In genomic region chr11:86623041-86623621, GRCh38 we compare ENCODE assay signal across 28 cellular contexts. TPM values are rescaled to one million over a fixed set of nuclear protein-coding genes. Genes with fewer than 3 reads are reported as not detected.
A peak's percentile ranks its signal among the peaks of the same experiment; 100 is the strongest.
DNase-seq lines count a peak whose midpoint lies in the region; ATAC-seq and TF ChIP-seq lines count a peak whose summit lies in the region.
"Had no signal": no experiment of that assay in that cellular context is flagged by ENCODE, and none has a peak within 500 bp of the region (broad histone marks: within the 10 kb centered on the region; RNA-seq: fewer than 3 reads in every experiment).

No MANE protein-coding gene starts in this region.

- no peaks in the 10 kb centered on the region for H3K9me3 ChIP-seq in Caco-2
- H3K9me3 ChIP-seq: ascending aorta, HAP-1, heart right ventricle, left lung, thyroid gland had no signal

- H3K4me3 Mint-ChIP-seq in Caco-2 (ENCODE audit: unreplicated experiment) (no peak overlapping the region), mesothelial cell of epicardium (no peak overlapping the region)
- H3K4me3 Mint-ChIP-seq: activated naive CD8-positive, alpha-beta T cell; CD4-positive, alpha-beta memory T cell; central memory CD8-positive, alpha-beta T cell; naive thymus-derived CD8-positive, alpha-beta T cell; stimulated activated naive CD8-positive, alpha-beta T cell treated with anti-CD3 and anti-CD28 coated beads, Interleukin-15, amount 100 ng/mL, for 72 hours; T-helper 1 cell treated with Interleukin-12 subunit alpha and Interleukin-12 subunit beta and Interleukin-4 antibody, amounts not matched to agents 30 μg/mL and 1 μg/mL, for 36 hours had no signal

- H3K27me3 ChIP-seq in Caco-2 (replicated peaks; ENCODE audit: control insufficient read depth, insufficient read depth, low read length) = no peaks in the 10 kb centered on the region
- H3K27me3 ChIP-seq: ascending aorta, heart right ventricle, left lung, thyroid gland had no signal

- DNase-seq in Caco-2 (peak in 1 of 2 experiments; percentile 21), amniotic epithelial cell (ENCODE audit: low read depth) (peak; percentile 77), fibroblast of mammary gland (ENCODE audit: low read depth) (peak; percentile 48), mesothelial cell of epicardium (ENCODE audit: low spot score in 2 of 2, unreplicated experiment in 2 of 2) (no peak), CD1c-positive myeloid dendritic cell (ENCODE audit: extremely low spot score) (no peak), HUDEP-2 (lab: John Stamatoyannopoulos, UW; ENCODE audit: unreplicated experiment in 76 of 76) (no peak), NCI-H1105 (lab: John Stamatoyannopoulos, UW) (no peak)
- DNase-seq: activated CD4-positive, CD25-positive, alpha-beta regulatory T cell treated with anti-CD3 and anti-CD28 coated beads, Interleukin-2, amount 50 U/mL, for 72 hours; activated T-cell treated with anti-CD3 and anti-CD28 coated beads for 4 hours; CD4-positive, alpha-beta memory T cell; heart right ventricle; left lung; naive thymus-derived CD8-positive, alpha-beta T cell; NCI-H1417 treated with DMSO at 0.1 percent for 48 hours; NCI-H2081 treated with DMSO at 0.1 percent for 48 hours; NCI-H345; NCI-H748 treated with DMSO at 0.1 percent for 48 hours; retina; stimulated activated CD8-positive, alpha-beta memory T cell treated with anti-CD3 and anti-CD28 coated beads, Interleukin-4, amount 100 ng/mL, for 48 hours; stimulated activated naive CD8-positive, alpha-beta T cell treated with anti-CD3 and anti-CD28 coated beads, Interleukin-15, amount 100 ng/mL, for 72 hours; thyroid gland had no signal

- BruUV-seq in Caco-2 (replicated peaks; lab: Mats Ljungman, UMichigan) = no TSS peak

- CTCF ChIA-PET in Caco-2 (lab: Charles Lee) = no interaction called here

- peaks cover 40% of the 10 kb centered on the region for H3K4me1 ChIP-seq in Caco-2
- H3K4me1 ChIP-seq: HAP-1, left lung had no signal

- H3K36me3 Mint-ChIP-seq in Caco-2 (ENCODE audit: insufficient read depth, unreplicated experiment) = no peaks in the 10 kb centered on the region
- H3K36me3 Mint-ChIP-seq in mesothelial cell of epicardium = no peaks in the 10 kb centered on the region
- H3K36me3 Mint-ChIP-seq: activated naive CD8-positive, alpha-beta T cell; CD4-positive, alpha-beta memory T cell; naive thymus-derived CD8-positive, alpha-beta T cell had no signal

- H3K27ac Mint-ChIP-seq in Caco-2 (ENCODE audit: unreplicated experiment) (peak overlapping the region; percentile 39), mesothelial cell of epicardium (peak overlapping the region; percentile 83)
- H3K27ac Mint-ChIP-seq: activated naive CD8-positive, alpha-beta T cell; CD4-positive, alpha-beta memory T cell; naive thymus-derived CD8-positive, alpha-beta T cell; stimulated activated naive CD8-positive, alpha-beta T cell treated with anti-CD3 and anti-CD28 coated beads, Interleukin-15, amount 100 ng/mL, for 72 hours; T-helper 1 cell treated with Interleukin-12 subunit alpha and Interleukin-12 subunit beta and Interleukin-4 antibody, amounts not matched to agents 30 μg/mL and 1 μg/mL, for 36 hours had no signal

- no peaks in the 10 kb centered on the region for H3K36me3 ChIP-seq in Caco-2 (ENCODE audit: control insufficient read depth, insufficient read depth, low read length)
- H3K36me3 ChIP-seq: ascending aorta, HAP-1, heart right ventricle, left lung, thyroid gland had no signal

- TF ChIP-seq CTCF in Caco-2 (IDR thresholded peaks at IDR 0.05; ENCODE audit: insufficient read depth in 1 of 2, low read depth in 1 of 2, low read length in 1 of 2, severe bottlenecking in 1 of 2, unreplicated experiment in 1 of 2) (no peak), fibroblast of mammary gland (conservative IDR thresholded peaks at IDR 0.05; ENCODE audit: control insufficient read depth, insufficient read depth, low read depth, low read length) (no peak), mesothelial cell of epicardium (IDR thresholded peaks at IDR 0.05; ENCODE audit: unreplicated experiment) (no peak)

- H3K4me3 ChIP-seq in Caco-2 (ENCODE audit: low read depth, low read length) (no peak overlapping the region), fibroblast of mammary gland (ENCODE audit: control insufficient read depth, low read depth, low read length) (no peak overlapping the region)
- H3K4me3 ChIP-seq: ascending aorta, HAP-1, heart right ventricle, left lung, skin epidermis, thyroid gland had no signal

- no peaks in the 10 kb centered on the region for H3K9me3 Mint-ChIP-seq in Caco-2 (ENCODE audit: unreplicated experiment)
- H3K9me3 Mint-ChIP-seq in mesothelial cell of epicardium = peaks cover 11% of the 10 kb centered on the region
- H3K9me3 Mint-ChIP-seq: central memory CD8-positive, alpha-beta T cell had no signal

- peaks cover 32% of the 10 kb centered on the region for H3K4me1 Mint-ChIP-seq in Caco-2 (ENCODE audit: low read depth, unreplicated experiment)
- peaks cover 30% of the 10 kb centered on the region for H3K4me1 Mint-ChIP-seq in mesothelial cell of epicardium
- H3K4me1 Mint-ChIP-seq: CD4-positive, alpha-beta memory T cell; central memory CD8-positive, alpha-beta T cell; naive thymus-derived CD8-positive, alpha-beta T cell; stimulated activated naive CD8-positive, alpha-beta T cell treated with anti-CD3 and anti-CD28 coated beads, Interleukin-15, amount 100 ng/mL, for 72 hours had no signal

- POLR2A ChIA-PET in Caco-2 (lab: Charles Lee) = no interaction called here

- intact Hi-C loops in Caco-2 (cut with micrococcal nuclease; ENCODE audit: unreplicated experiment) = loop anchor here (5.0 kb wide), 1 partner anchor 189 kb away; no protein-coding TSS in a partner anchor

- H3K27me3 Mint-ChIP-seq in Caco-2 (ENCODE audit: insufficient read depth, unreplicated experiment) (no peaks in the 10 kb centered on the region), mesothelial cell of epicardium (ENCODE audit: low read depth) (no peaks in the 10 kb centered on the region)
- H3K27me3 Mint-ChIP-seq: activated naive CD8-positive, alpha-beta T cell; central memory CD8-positive, alpha-beta T cell had no signal

- ATAC-seq in HG03280 (IDR thresholded peaks at IDR 0.05; ENCODE audit: unreplicated experiment) = no peak
- ATAC-seq: heart right ventricle; left lung; naive thymus-derived CD8-positive, alpha-beta T cell; stimulated activated naive CD8-positive, alpha-beta T cell treated with anti-CD3 and anti-CD28 coated beads, Interleukin-15, amount 100 ng/mL, for 72 hours had no signal

RNA-seq across cellular contexts. Expression of gene ME3, which starts 49.3 kb away (rescaled TPM):
- total RNA-seq in Caco-2 (2022) = 32.8 and 36.9 TPM in 2 replicates
- 8.4 to 11.8 TPM (median 9.9 TPM) in 3 replicates for total RNA-seq in mesothelial cell of epicardium

Comparison
In these comparisons a context has a peak if more than half of its experiments do, and no peak if none do; other contexts are left out.
1. DNase-seq: peak in amniotic epithelial cell (single experiment) and fibroblast of mammary gland (single experiment); none in mesothelial cell of epicardium (0 of 2), CD1c-positive myeloid dendritic cell (single experiment), HUDEP-2 (0 of 76) and NCI-H1105 (single experiment).